16 cellular contexts compared by ENCODE assay signal in genomic region chr4:136183513-136183912, GRCh38.
DNase-seq lines count a peak whose midpoint lies in the region; ATAC-seq and TF ChIP-seq lines count a peak whose summit lies in the region.
"Had no signal": no experiment of that assay in that cellular context is flagged by ENCODE, and none has a peak within 500 bp of the region (broad histone marks: within the 10 kb centered on the region; RNA-seq: fewer than 3 reads in every experiment).

No MANE protein-coding gene starts in this region.

- H3K4me3 ChIP-seq in GM12875 (ENCODE audit: low read depth, low read length) = no peak overlapping the region
- H3K4me3 ChIP-seq in OCI-LY3 (ENCODE audit: low read length) = no peak overlapping the region
- H3K4me3 ChIP-seq in coronary artery = no peak overlapping the region
- H3K4me3 ChIP-seq: HAP-1 had no signal

- no peak overlapping the region for H3K4me2 ChIP-seq in OCI-LY3 (ENCODE audit: low read length)

- ATAC-seq in GM21447 (IDR thresholded peaks at IDR 0.05; ENCODE audit: unreplicated experiment) = no peak
- no peak for ATAC-seq in GM18498 (IDR thresholded peaks at IDR 0.05; ENCODE audit: unreplicated experiment)
- ATAC-seq: Panc1 had no signal

- H3K4me1 ChIP-seq in OCI-LY3 (ENCODE audit: low read length) = no peaks in the 10 kb centered on the region
- H3K4me1 ChIP-seq: Caco-2, HAP-1 had no signal

- H3K9me3 ChIP-seq in OCI-LY3 (ENCODE audit: insufficient read depth, low read length) = no peaks in the 10 kb centered on the region
- H3K9me3 ChIP-seq: Caco-2, HAP-1 had no signal

- H3K79me2 ChIP-seq in OCI-LY3 (ENCODE audit: low read length) = no peaks in the 10 kb centered on the region

- H3K36me3 ChIP-seq in OCI-LY3 (replicated peaks; ENCODE audit: low read depth, low read length) = no peaks in the 10 kb centered on the region
- H3K36me3 ChIP-seq: HAP-1 had no signal

- H4K20me1 ChIP-seq in OCI-LY3 (ENCODE audit: insufficient read depth, low read length) = no peaks in the 10 kb centered on the region

- H2AFZ ChIP-seq in OCI-LY3 (ENCODE audit: low read depth, low read length) = no peak overlapping the region

- H3K27ac ChIP-seq in C4-2B (no peak overlapping the region), OCI-LY3 (ENCODE audit: low read length) (no peak overlapping the region), coronary artery (no peak overlapping the region)

- peak; percentile 9 for DNase-seq in iPS DF 4.7 (ENCODE audit: extremely low read depth, low spot score)
- no peak for DNase-seq in coronary artery (ENCODE audit: low spot score)
- DNase-seq: DMS153, Kasumi-1, MM.1S, NCI-H1417 treated with DMSO at 0.1 percent for 48 hours, NCI-H2029, NCI-H748 treated with DMSO at 0.1 percent for 48 hours had no signal

- H3K27me3 ChIP-seq in OCI-LY3 (ENCODE audit: low read depth, low read length) = no peaks in the 10 kb centered on the region

- H3K9ac ChIP-seq in OCI-LY3 (ENCODE audit: low read length) = no peak overlapping the region

- TF ChIP-seq CTCF in C4-2B (conservative IDR thresholded peaks at IDR 0.05) = peak; percentile 13; the same call in 1 of the 2 replicates
- 0 out of 2 replicates have a peak, but pooled peaks have one; percentile 11 for TF ChIP-seq CTCF in GM12875 (IDR thresholded peaks at IDR 0.05; ENCODE audit: borderline replicate concordance, insufficient read depth, low read depth, low read length)
- 0 out of 2 replicates have a peak, but pooled peaks have one; percentile 9 for TF ChIP-seq CTCF in OCI-LY3 (IDR thresholded peaks at IDR 0.05; ENCODE audit: low read depth, low read length)
- TF ChIP-seq CTCF in coronary artery (IDR thresholded peaks at IDR 0.05) = no peak
